ENCODE assay signal across 1 cellular context in genomic region chr2:74147729-74148456, GRCh38.
A peak's percentile ranks its signal among the peaks of the same experiment; 100 is the strongest.
TF ChIP-seq lines count a peak whose summit lies in the region.

TSS of gene BOLA3 (minus strand) at chr2:74147912. CDS start at chr2:74147874, 38 bp downstream.

TF ChIP-seq in GM12878, 131 proteins besides CTCF, POLR2A, EP300 and RAD21 (continued from another document):
- TF ChIP-seq, protein P1, sequence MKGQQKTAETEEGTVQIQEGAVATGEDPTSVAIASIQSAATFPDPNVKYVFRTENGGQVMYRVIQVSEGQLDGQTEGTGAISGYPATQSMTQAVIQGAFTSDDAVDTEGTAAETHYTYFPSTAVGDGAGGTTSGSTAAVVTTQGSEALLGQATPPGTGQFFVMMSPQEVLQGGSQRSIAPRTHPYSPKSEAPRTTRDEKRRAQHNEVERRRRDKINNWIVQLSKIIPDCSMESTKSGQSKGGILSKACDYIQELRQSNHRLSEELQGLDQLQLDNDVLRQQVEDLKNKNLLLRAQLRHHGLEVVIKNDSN (IDR thresholded peaks at IDR 0.05; ENCODE audit: borderline replicate concordance, extremely low read length, insufficient read depth, low read depth, low read length) = no peak
- TF ChIP-seq DPF2 (IDR thresholded peaks at IDR 0.05) = peak; percentile 64
- TF ChIP-seq TBL1XR1 (IDR thresholded peaks at IDR 0.05; ENCODE audit: low read depth, low read length) = peak; percentile 68; the same call in 1 of the 2 replicates
- TF ChIP-seq SUPT20H (IDR thresholded peaks at IDR 0.05; ENCODE audit: borderline replicate concordance, control insufficient read depth, low read depth, low read length) = no peak
- TF ChIP-seq RBBP5 (conservative IDR thresholded peaks at IDR 0.05) = no peak
- no peak; the same call in 1 of the 2 replicates for TF ChIP-seq MEF2A (IDR thresholded peaks at IDR 0.05; ENCODE audit: insufficient read depth, low read depth, low read length)
- no peak for TF ChIP-seq TCF7 (IDR thresholded peaks at IDR 0.05; ENCODE audit: borderline replicate concordance)
- no peak for TF ChIP-seq PAX8 (IDR thresholded peaks at IDR 0.05)
- TF ChIP-seq CHD2 (IDR thresholded peaks at IDR 0.05; ENCODE audit: borderline replicate concordance, low read depth, low read length) = no peak
- no peak for TF ChIP-seq ZBTB33 (IDR thresholded peaks at IDR 0.05)
- no peak for TF ChIP-seq CBX5 (IDR thresholded peaks at IDR 0.05; ENCODE audit: low read depth)
- no peak for TF ChIP-seq CBFB (IDR thresholded peaks at IDR 0.05; ENCODE audit: low read depth)
- TF ChIP-seq ESRRA (IDR thresholded peaks at IDR 0.05; ENCODE audit: low read length) = no peak
- no peak for TF ChIP-seq POLR2AphosphoS2 (IDR thresholded peaks at IDR 0.05; ENCODE audit: low read depth, low read length)
- TF ChIP-seq SREBF2 (IDR thresholded peaks at IDR 0.05; ENCODE audit: low read length) = no peak
- TF ChIP-seq ETV6 (conservative IDR thresholded peaks at IDR 0.05 in 1 of 2, IDR thresholded peaks at IDR 0.05 in 1 of 2; ENCODE audit: borderline replicate concordance in 1 of 2, low read depth in 1 of 2) = no peak
- no peak for TF ChIP-seq ZNF384 (IDR thresholded peaks at IDR 0.05; ENCODE audit: borderline replicate concordance, low read depth, low read length)
- TF ChIP-seq SIN3A (IDR thresholded peaks at IDR 0.05; ENCODE audit: low read depth, low read length) = 0 out of 2 replicates have a peak, but pooled peaks have one; percentile 17
- no peak for TF ChIP-seq IRF4 (IDR thresholded peaks at IDR 0.05; ENCODE audit: low read depth, low read length)
